In genomic region chr12:6620137-6620884, GRCh38 we compare ENCODE assay signal across 8 cellular contexts. TPM values are rescaled to one million over a fixed set of nuclear protein-coding genes. Genes with fewer than 3 reads are reported as not detected.
DNase-seq lines count a peak whose midpoint lies in the region; ATAC-seq, FAIRE-seq and TF ChIP-seq lines count a peak whose summit lies in the region.

No MANE protein-coding gene starts in this region.

- H3K9me3 Mint-ChIP-seq in CD4-positive, alpha-beta T cell, result no peaks in the 10 kb centered on the region
- no peaks in the 10 kb centered on the region for H3K9me3 Mint-ChIP-seq in osteocyte (ENCODE audit: unreplicated experiment)

- peak in 8 of 10 experiments; percentile 26 to 63 (median 44) for DNase-seq in CD4-positive, alpha-beta T cell
- DNase-seq in activated CD8-positive, alpha-beta memory T cell treated with anti-CD3 and anti-CD28 coated beads, Interleukin-2, amount 50 U/mL, for 48 hours, result peak; percentile 79
- DNase-seq in fibroblast of pulmonary artery (ENCODE audit: low read depth) (peak; percentile 71), osteocyte (ENCODE audit: extremely low spot score, unreplicated experiment) (no peak), small intestine (no peak), NCI-H774 (lab: John Stamatoyannopoulos, UW) (no peak), NCI-H1930 (lab: John Stamatoyannopoulos, UW) (no peak)

- FAIRE-seq in small intestine (lab: Jason Lieb, UNC), result no peak

- H3K36me3 Mint-ChIP-seq in CD4-positive, alpha-beta T cell (ENCODE audit: low read depth), result peaks cover 6% of the 10 kb centered on the region
- no peaks in the 10 kb centered on the region for H3K36me3 Mint-ChIP-seq in osteocyte (ENCODE audit: unreplicated experiment)

- 55 to 88% (median 72%) methylated on average over 78 to 88 of the region's 88 CpGs for WGBS in small intestine, 3 donors

- no peaks in the 10 kb centered on the region for H3K9me3 ChIP-seq in CD4-positive, alpha-beta T cell (ENCODE audit: control insufficient read depth, low read length)
- H3K9me3 ChIP-seq in small intestine (ENCODE audit: control insufficient read depth, low read depth), result no peaks in the 10 kb centered on the region

- peak overlapping the region; percentile 65 for H3K27ac Mint-ChIP-seq in CD4-positive, alpha-beta T cell
- no peak overlapping the region for H3K27ac Mint-ChIP-seq in osteocyte (ENCODE audit: unreplicated experiment)

- peak overlapping the region; percentile 70 for H3K4me3 Mint-ChIP-seq in CD4-positive, alpha-beta T cell
- no peak overlapping the region for H3K4me3 Mint-ChIP-seq in osteocyte (ENCODE audit: unreplicated experiment)

- no peaks in the 10 kb centered on the region for H3K27me3 ChIP-seq in CD4-positive, alpha-beta T cell (ENCODE audit: control insufficient read depth, insufficient read depth, low read length)
- H3K27me3 ChIP-seq in small intestine (ENCODE audit: control insufficient read depth in 2 of 2, insufficient read depth in 2 of 2, low read length in 2 of 2), result no peaks in the 10 kb centered on the region

- H3K4me3 ChIP-seq in fibroblast of pulmonary artery (replicated peaks; ENCODE audit: low read depth, low read length) (no peak overlapping the region), small intestine (ENCODE audit: low read depth in 1 of 2, low read length in 2 of 2) (no peak overlapping the region)

- CTCF ChIA-PET in CD4-positive, alpha-beta T cell (lab: Charles Lee), result interaction anchor here (0.6 to 1.5 kb wide), 6 partner anchors 10 to 104 kb away, joined by 3 to 5 read pairs (median 3); partner anchors contain the start of genes COPS7A and ZNF384

- H3K36me3 ChIP-seq in small intestine (ENCODE audit: control insufficient read depth in 2 of 2, insufficient read depth in 2 of 2, low read length in 2 of 2), result peaks cover 0 to 10% of the 10 kb centered on the region in 2 donors

- peaks cover 15% of the 10 kb centered on the region for H3K4me1 Mint-ChIP-seq in CD4-positive, alpha-beta T cell (ENCODE audit: low read depth)
- H3K4me1 Mint-ChIP-seq in osteocyte (ENCODE audit: unreplicated experiment), result no peaks in the 10 kb centered on the region

- intact Hi-C loops in CD4-positive, alpha-beta T cell (cut with DNase I, micrococcal nuclease), result loop anchor here in 1 of 2 experiments (2.0 kb wide), 1 partner anchor 22 kb away; no protein-coding TSS in a partner anchor

- H3K27ac ChIP-seq in CD4-positive, alpha-beta T cell (ENCODE audit: low read depth, low read length), result peak overlapping the region; percentile 21
- no peak overlapping the region for H3K27ac ChIP-seq in small intestine (ENCODE audit: low read depth in 1 of 2, low read length in 1 of 2)

- no peaks in the 10 kb centered on the region for H3K4me1 ChIP-seq in small intestine (ENCODE audit: control insufficient read depth in 2 of 2, insufficient read depth in 1 of 2, low read depth in 1 of 2, low read length in 1 of 2)

- POLR2A ChIA-PET in CD4-positive, alpha-beta T cell (lab: Charles Lee), result interaction anchor here (0.6 to 2.9 kb wide), 6 partner anchors 12 to 169 kb away, joined by 3 to 22 read pairs (median 6); partner anchors contain the start of genes CD4 and ZNF384

- peak; percentile 75 for ATAC-seq in CD4-positive, alpha-beta T cell (ENCODE audit: poor library complexity)
- no peak for ATAC-seq in GM18873 (IDR thresholded peaks at IDR 0.05; ENCODE audit: low FRiP score, unreplicated experiment)

- TF ChIP-seq CTCF in CD4-positive, alpha-beta T cell (IDR thresholded peaks at IDR 0.05), result peak; percentile 75
- peak; percentile 43 for TF ChIP-seq CTCF in fibroblast of pulmonary artery (IDR thresholded peaks at IDR 0.05; ENCODE audit: low read length, missing control alignments)
- peak; percentile 34 for TF ChIP-seq CTCF in osteocyte (IDR thresholded peaks at IDR 0.05)

- H3K27me3 Mint-ChIP-seq in CD4-positive, alpha-beta T cell, result no peaks in the 10 kb centered on the region
- no peaks in the 10 kb centered on the region for H3K27me3 Mint-ChIP-seq in osteocyte (ENCODE audit: unreplicated experiment)

RNA-seq across cellular contexts. Expression of gene CHD4, which starts 13.1 kb away (rescaled TPM):
- total RNA-seq in CD4-positive, alpha-beta T cell, result 100 to 1,000 TPM; 288 to 292 TPM
- total RNA-seq in osteocyte, result 348 and 351 TPM in 2 replicates
- 100 to 1,000 TPM in 1 of 3 donors, 10 to 100 TPM in 2; 88.2 to 123 (median 94.8) TPM for polyA plus RNA-seq in small intestine

RNA-seq across cellular contexts. Expression of gene LPAR5, which starts 15.4 kb away (rescaled TPM):
- total RNA-seq in CD4-positive, alpha-beta T cell, result 1 to 10 TPM; 2.8 to 3.0 TPM
- total RNA-seq in osteocyte, result 0.32 and 0.50 TPM in 2 replicates
- 1 to 10 TPM; 6.2 to 8.8 (median 7.8) TPM for polyA plus RNA-seq in small intestine

RNA-seq across cellular contexts. Expression of gene ACRBP, which starts 26.9 kb away (rescaled TPM):
- total RNA-seq in CD4-positive, alpha-beta T cell, result under 1 TPM; 0.58 to 0.95 TPM
- total RNA-seq in osteocyte, result 0.73 and 1.0 TPM in 2 replicates
- polyA plus RNA-seq in small intestine, result 1 to 10 TPM; 2.6 to 5.9 (median 4.5) TPM

RNA-seq across cellular contexts. Expression of gene ING4, which starts 42.6 kb away (rescaled TPM):
- 10 to 100 TPM; 13.8 to 17.4 TPM for total RNA-seq in CD4-positive, alpha-beta T cell
- total RNA-seq in osteocyte, result 56.7 and 58.8 TPM in 2 replicates
- polyA plus RNA-seq in small intestine, result 10 to 100 TPM; 29.3 to 30.9 (median 30.0) TPM

RNA-seq across cellular contexts. Expression of gene NOP2, which starts 52.2 kb away (rescaled TPM):
- total RNA-seq in CD4-positive, alpha-beta T cell, result 10 to 100 TPM; 75.3 to 76.8 TPM
- total RNA-seq in osteocyte, result 32.5 and 34.5 TPM in 2 replicates
- polyA plus RNA-seq in small intestine, result 10 to 100 TPM; 14.3 to 27.1 (median 17.0) TPM

Comparison
In these comparisons a context has a peak if more than half of its experiments do, and no peak if none do; other contexts are left out.
1. DNase-seq: peak in CD4-positive, alpha-beta T cell (8 of 10), activated CD8-positive, alpha-beta memory T cell treated with anti-CD3 and anti-CD28 coated beads, Interleukin-2, amount 50 U/mL, for 48 hours (single experiment) and fibroblast of pulmonary artery (single experiment); none in osteocyte (single experiment), small intestine (single experiment), NCI-H774 (single experiment) and NCI-H1930 (0 of 2).
2. Peak in every context shown above with its lines, with median percentiles within 50 percentile points of each other: CTCF ChIP-seq.